Comparison of ENCODE assay signal across 19 cellular contexts in genomic region chr11:131745405-131745804, GRCh38.
DNase-seq lines count a peak whose midpoint lies in the region; FAIRE-seq and TF ChIP-seq lines count a peak whose summit lies in the region.
"Had no signal": no experiment of that assay in that cellular context is flagged by ENCODE, and none has a peak within 500 bp of the region (broad histone marks: within the 10 kb centered on the region; RNA-seq: fewer than 3 reads in every experiment).

No MANE protein-coding gene starts in this region.

- in situ Hi-C loops in ACHN (cut with HindIII; ENCODE audit: low pct_ligation_motif_present, low pct_unique_long_range_greater_than_20kb, low sequenced_read_pairs): no loop called here

- H3K9me3 ChIP-seq in kidney (ENCODE audit: control insufficient read depth in 1 of 2, low read length in 2 of 2): no peaks in the 10 kb centered on the region
- H3K9me3 ChIP-seq: psoas muscle, thyroid gland had no signal

- no peaks in the 10 kb centered on the region for H3K36me3 ChIP-seq in ACC112 (ENCODE audit: insufficient read depth, low read length)
- no peaks in the 10 kb centered on the region for H3K36me3 ChIP-seq in bronchial epithelial cell (ENCODE audit: control insufficient read depth, insufficient read depth, low read length)
- no peaks in the 10 kb centered on the region for H3K36me3 ChIP-seq in kidney (ENCODE audit: control insufficient read depth in 1 of 2, insufficient read depth in 2 of 2, low read length in 2 of 2)
- H3K36me3 ChIP-seq: thyroid gland had no signal

- no peak overlapping the region for H3K9ac ChIP-seq in kidney (ENCODE audit: low read length in 2 of 2)

- intact Hi-C loops in kidney (cut with DNase I): no loop called here

- no peaks in the 10 kb centered on the region for H3K79me2 ChIP-seq in ACC112 (ENCODE audit: control insufficient read depth, insufficient read depth, low read length, unreplicated experiment)

- H2AFZ ChIP-seq in ACC112 (ENCODE audit: low read length, unreplicated experiment): no peak overlapping the region
- H2AFZ ChIP-seq: PC-9 had no signal

- H3K27ac ChIP-seq in ACC112 (ENCODE audit: low read depth, low read length): peak overlapping the region; percentile 85
- no peak overlapping the region for H3K27ac ChIP-seq in kidney (ENCODE audit: low read depth in 2 of 2, low read length in 2 of 2)
- H3K27ac ChIP-seq: foreskin keratinocyte, PC-9, psoas muscle, thyroid gland had no signal

- FAIRE-seq in bronchial epithelial cell (lab: Jason Lieb, UNC): no peak
- peak; percentile 21 for FAIRE-seq in kidney (lab: Jason Lieb, UNC)
- no peak for FAIRE-seq in HTR-8/SVneo (lab: Jason Lieb, UNC)

- no peaks in the 10 kb centered on the region for H3K27me3 ChIP-seq in ACC112 (ENCODE audit: insufficient read depth, low read length)
- no peaks in the 10 kb centered on the region for H3K27me3 ChIP-seq in bronchial epithelial cell (ENCODE audit: control insufficient read depth, insufficient read depth, low read length)
- H3K27me3 ChIP-seq: thyroid gland had no signal

- DNase-seq in HT1080 (ENCODE audit: low read depth) (peak; percentile 84), bronchial epithelial cell (ENCODE audit: low read depth) (peak; percentile 13), kidney (no peak), HTR-8/SVneo (ENCODE audit: insufficient read length, low spot score) (no peak), nucleus accumbens (lab: John Stamatoyannopoulos, UW) (no peak), ACHN (no peak), amniotic stem cell (lab: John Stamatoyannopoulos, UW) (no peak)
- DNase-seq: activated naive CD8-positive, alpha-beta T cell treated with anti-CD3 and anti-CD28 coated beads, Interleukin-2, amount 10 ng/mL, durations not matched to agents 7 days and 5 days; CD8-positive, alpha-beta memory T cell; effector CD4-positive, alpha-beta T cell; kidney glomerular epithelial cell; NCI-H1417 treated with DMSO at 0.1 percent for 48 hours; NCI-H2171 treated with DMSO at 0.1 percent for 48 hours; NCI-H748 treated with DMSO at 0.1 percent for 48 hours; PC-9; psoas muscle; thyroid gland had no signal

- TF ChIP-seq CTCF in bronchial epithelial cell (IDR thresholded peaks at IDR 0.05; ENCODE audit: insufficient read depth, low read length, severe bottlenecking) (no peak), kidney (IDR thresholded peaks at IDR 0.05; ENCODE audit: borderline replicate concordance, extremely low read depth, insufficient read depth) (no peak)

- peaks cover 56% of the 10 kb centered on the region for H3K4me1 ChIP-seq in ACC112 (ENCODE audit: control insufficient read depth, insufficient read depth, low read length, unreplicated experiment)
- H3K4me1 ChIP-seq in kidney (ENCODE audit: control insufficient read depth in 1 of 2, insufficient read depth in 1 of 2, low read depth in 1 of 2, low read length in 2 of 2): no peaks in the 10 kb centered on the region
- H3K4me1 ChIP-seq: foreskin keratinocyte, psoas muscle, thyroid gland had no signal

- H3K4me3 ChIP-seq in ACC112 (ENCODE audit: low read depth, low read length) (peak overlapping the region; percentile 30; the same call in 1 of the 2 replicates), bronchial epithelial cell (ENCODE audit: low read depth, low read length) (no peak overlapping the region), kidney (ENCODE audit: low read length in 2 of 2) (no peak overlapping the region)
- H3K4me3 ChIP-seq: PC-9, psoas muscle, thyroid gland had no signal

Comparison
In these comparisons a context has a peak if more than half of its experiments do, and no peak if none do; other contexts are left out.
1. DNase-seq: peak in HT1080 (single experiment) and bronchial epithelial cell (single experiment); none in kidney (single experiment), HTR-8/SVneo (single experiment), nucleus accumbens (0 of 56), ACHN (single experiment) and amniotic stem cell (single experiment).